ENCODE assay signal across 27 cellular contexts in the genomic region with DNA sequence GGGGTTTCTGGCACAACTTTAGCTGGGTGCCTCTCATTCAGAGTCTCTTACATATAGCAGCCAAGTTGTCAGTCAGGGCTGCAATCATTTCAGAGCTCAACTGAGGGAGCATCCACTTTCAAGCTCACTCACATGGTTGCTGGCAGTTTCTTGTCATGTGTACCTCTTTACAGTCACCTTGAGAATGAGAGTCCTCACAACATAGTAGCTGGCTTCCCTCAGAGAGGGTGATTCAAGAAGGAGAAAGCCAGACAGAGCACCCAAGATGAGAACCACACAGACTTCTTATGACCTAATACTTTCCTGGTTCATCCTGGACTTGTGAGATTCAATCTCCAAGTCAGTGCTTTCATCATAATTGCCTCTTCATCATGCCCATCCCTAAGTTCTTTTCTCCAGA. TPM values are rescaled to one million over a fixed set of nuclear protein-coding genes. Genes with fewer than 3 reads are reported as not detected.
"Had no signal": no experiment of that assay in that cellular context is flagged by ENCODE, and none has a peak within 500 bp of the region (broad histone marks: within the 10 kb centered on the region; RNA-seq: fewer than 3 reads in every experiment).

No MANE protein-coding gene starts in this region.

- H3K4me3 Mint-ChIP-seq: activated CD4-positive, alpha-beta T cell treated with anti-CD3 and anti-CD28 coated beads, Interleukin-2, amount 10 ng/mL, durations not matched to agents 24 days and 14 days; nephron; stimulated activated naive CD8-positive, alpha-beta T cell treated with anti-CD3 and anti-CD28 coated beads, Interleukin-15, Interleukin-2, amounts not matched to agents 100 ng/mL and 50 ng/mL, for 24 hours; type B pancreatic cell; WTC11 had no signal

- H3K27ac ChIP-seq: body of pancreas, cardiac muscle cell, colonic mucosa, epithelial cell of prostate, left lung, lower lobe of right lung, SJSA1, uterus had no signal

- H3K9me3 ChIP-seq: body of pancreas, colonic mucosa, lower lobe of right lung, SJSA1, uterus had no signal

- DNase-seq: activated CD4-positive, alpha-beta T cell treated with anti-CD3 and anti-CD28 coated beads, Interleukin-2, amount 10 ng/mL, durations not matched to agents 24 days and 14 days; activated CD8-positive, alpha-beta memory T cell treated with anti-CD3 and anti-CD28 coated beads for 24 hours; activated gamma-delta T cell treated with Interleukin-2 at 50 U/mL for 16 hours; anterior cingulate cortex; body of pancreas; cerebellar nuclear complex; colonic mucosa; effector CD8-positive, alpha-beta T cell; glutamatergic neuron; left lung; lower lobe of right lung; mesendoderm; posterior cingulate gyrus; right cardiac atrium; stimulated activated CD4-positive, alpha-beta T cell treated with anti-CD3 and anti-CD28 coated beads, Interleukin-15, amount 100 ng/mL, for 24 hours; substantia nigra; T-helper 2 cell; uterus had no signal

- H3K4me3 ChIP-seq: body of pancreas, cardiac muscle cell, colonic mucosa, left lung, lower lobe of right lung, SJSA1, uterus had no signal

- H3K27me3 ChIP-seq: body of pancreas, cardiac muscle cell, colonic mucosa, left lung, SJSA1, uterus had no signal

- ATAC-seq: body of pancreas, left lung, lower lobe of right lung, right cardiac atrium, WTC11 had no signal

- H3K27me3 Mint-ChIP-seq: stimulated activated naive CD8-positive, alpha-beta T cell treated with anti-CD3 and anti-CD28 coated beads, Interleukin-15, Interleukin-2, amounts not matched to agents 100 ng/mL and 50 ng/mL, for 24 hours; type B pancreatic cell had no signal

- H3K4me1 ChIP-seq: body of pancreas, colonic mucosa, left lung, lower lobe of right lung, SJSA1, uterus had no signal

- H3K36me3 Mint-ChIP-seq: type B pancreatic cell, WTC11 had no signal

- H3K36me3 ChIP-seq: cardiac muscle cell, colonic mucosa, left lung, lower lobe of right lung, SJSA1, uterus had no signal

- H3K27ac Mint-ChIP-seq: activated CD4-positive, alpha-beta T cell treated with anti-CD3 and anti-CD28 coated beads, Interleukin-2, amount 10 ng/mL, durations not matched to agents 24 days and 14 days; nephron; stimulated activated naive CD8-positive, alpha-beta T cell treated with anti-CD3 and anti-CD28 coated beads, Interleukin-15, Interleukin-2, amounts not matched to agents 100 ng/mL and 50 ng/mL, for 24 hours; type B pancreatic cell; WTC11 had no signal

- H3K4me1 Mint-ChIP-seq: activated CD4-positive, alpha-beta T cell treated with anti-CD3 and anti-CD28 coated beads, Interleukin-2, amount 10 ng/mL, durations not matched to agents 24 days and 14 days; nephron had no signal

- H3K9me3 Mint-ChIP-seq: nephron had no signal

RNA-seq across cellular contexts. Expression of gene DPT, which starts 57.2 kb away (rescaled TPM):
- total RNA-seq: activated CD4-positive, alpha-beta T cell treated with anti-CD3 and anti-CD28 coated beads, Interleukin-2, amount 10 ng/mL, durations not matched to agents 24 days and 14 days; cardiac muscle cell; dermis microvascular lymphatic vessel endothelial cell; mononuclear cell; SJSA1; WTC11 had no signal
- polyA plus RNA-seq: cardiac muscle cell had no signal
